Comparison of ENCODE assay signal across 11 cellular contexts in genomic region chr17:47687748-47688147, GRCh38. TPM values are rescaled to one million over a fixed set of nuclear protein-coding genes. Genes with fewer than 3 reads are reported as not detected.
DNase-seq lines count a peak whose midpoint lies in the region; ATAC-seq and TF ChIP-seq lines count a peak whose summit lies in the region.
"Had no signal": no experiment of that assay in that cellular context is flagged by ENCODE, and none has a peak within 500 bp of the region (broad histone marks: within the 10 kb centered on the region; RNA-seq: fewer than 3 reads in every experiment).

No MANE protein-coding gene starts in this region.

- H3K36me3 ChIP-seq in spleen = peaks cover 0 to 56% (median 24%) of the 10 kb centered on the region in 6 donors

- H3K27ac Mint-ChIP-seq in activated CD4-positive, alpha-beta T cell treated with anti-CD3 and anti-CD28 coated beads for 36 hours = no peak overlapping the region
- H3K27ac Mint-ChIP-seq in activated naive CD4-positive, alpha-beta T cell treated with anti-CD3 and anti-CD28 coated beads, Interleukin-2, amount 10 ng/mL, durations not matched to agents 7 days and 5 days = no peak overlapping the region

- H3K4me1 Mint-ChIP-seq in activated CD4-positive, alpha-beta T cell treated with anti-CD3 and anti-CD28 coated beads for 36 hours = peaks cover 27% of the 10 kb centered on the region
- peaks cover 11% of the 10 kb centered on the region for H3K4me1 Mint-ChIP-seq in activated naive CD4-positive, alpha-beta T cell treated with anti-CD3 and anti-CD28 coated beads, Interleukin-2, amount 10 ng/mL, durations not matched to agents 7 days and 5 days

- ATAC-seq in activated CD4-positive, alpha-beta T cell treated with anti-CD3 and anti-CD28 coated beads for 36 hours = peak; percentile 18
- ATAC-seq in left ventricle myocardium superior = peak; percentile 33
- no peak for ATAC-seq in omental fat pad (ENCODE audit: low FRiP score)

- WGBS in spleen, 5 donors = 86 to 100% (median 94%) methylated on average over 1 of the region's 1 CpG

- CTCF ChIA-PET in activated CD4-positive, alpha-beta T cell treated with anti-CD3 and anti-CD28 coated beads for 36 hours (lab: Charles Lee) = interaction anchor here (0.7 to 3.9 kb wide), 8 partner anchors 9 to 136 kb away, joined by 3 to 17 read pairs (median 4); no protein-coding TSS in a partner anchor
- CTCF ChIA-PET in RWPE1 (lab: Yijun Ruan, JAX) = interaction anchor here (0.9 to 1.2 kb wide), 4 partner anchors 11 to 113 kb away, joined by 3 to 4 read pairs (median 4); no protein-coding TSS in a partner anchor
- CTCF ChIA-PET in activated naive CD4-positive, alpha-beta T cell treated with anti-CD3 and anti-CD28 coated beads, Interleukin-2, amount 10 ng/mL, durations not matched to agents 7 days and 5 days (lab: Charles Lee) = interaction anchor here (1.2 to 1.9 kb wide), 5 partner anchors 9 to 24 kb away, joined by 3 to 11 read pairs (median 6); no protein-coding TSS in a partner anchor

- H3K27ac ChIP-seq in RWPE1 (peak overlapping the region; percentile 54), spleen (peak overlapping the region in 7 of 8 donors; percentile 27 to 72 (median 62))
- H3K27ac ChIP-seq: HL-60 had no signal

- H3K4me3 ChIP-seq in spleen = no peak overlapping the region

- intact Hi-C loops in activated CD4-positive, alpha-beta T cell treated with anti-CD3 and anti-CD28 coated beads for 36 hours (cut with DNase I, micrococcal nuclease) = no loop called here
- intact Hi-C loops in left ventricle myocardium superior (cut with micrococcal nuclease) (no loop called here), spleen (cut with DNase I; ENCODE audit: low total_unique reads) (no loop called here)

- POLR2A ChIA-PET in activated CD4-positive, alpha-beta T cell treated with anti-CD3 and anti-CD28 coated beads for 36 hours (lab: Charles Lee) = interaction anchor here (0.8 to 2.1 kb wide), 4 partner anchors 9 to 17 kb away, joined by 3 to 8 read pairs (median 5); no protein-coding TSS in a partner anchor
- POLR2A ChIA-PET in RWPE1 (lab: Yijun Ruan, JAX; ENCODE audit: low non-redundant PET) = no interaction called here

- no peak for DNase-seq in activated CD4-positive, alpha-beta T cell treated with anti-CD3 and anti-CD28 coated beads for 36 hours
- DNase-seq in activated CD4-positive, alpha-beta T cell treated with anti-CD3 and anti-CD28 coated beads, Interleukin-2, amount 50 U/mL, for 4 hours = no peak
- DNase-seq in RWPE1 (ENCODE audit: low spot score) = no peak
- DNase-seq in left ventricle myocardium superior = no peak
- no peak for DNase-seq in spleen
- DNase-seq in activated naive CD4-positive, alpha-beta T cell treated with anti-CD3 and anti-CD28 coated beads, Interleukin-2, amount 10 ng/mL, durations not matched to agents 7 days and 5 days = no peak
- DNase-seq in NCI-H748 treated with DMSO at 0.1 percent for 48 hours (lab: John Stamatoyannopoulos, UW) = no peak
- DNase-seq in omental fat pad (ENCODE audit: low spot score) = no peak
- DNase-seq: AML-193, NCI-H2029 treated with DMSO at 0.1 percent for 48 hours had no signal

- TF ChIP-seq CTCF in RWPE1 (conservative IDR thresholded peaks at IDR 0.05; ENCODE audit: low read depth) = no peak
- no peak for TF ChIP-seq CTCF in spleen (IDR thresholded peaks at IDR 0.05 in 8 of 11, conservative IDR thresholded peaks at IDR 0.05 in 3 of 11)
- no peak for TF ChIP-seq CTCF in omental fat pad (IDR thresholded peaks at IDR 0.05)

- H3K4me1 ChIP-seq in spleen = peaks cover 0 to 57% (median 32%) of the 10 kb centered on the region in 6 donors

- TF ChIP-seq POLR2A in spleen (IDR thresholded peaks at IDR 0.05) = no peak

- H3K9me3 ChIP-seq in spleen = no peaks in the 10 kb centered on the region

- H3K27me3 Mint-ChIP-seq in activated CD4-positive, alpha-beta T cell treated with anti-CD3 and anti-CD28 coated beads for 36 hours = no peaks in the 10 kb centered on the region
- peaks cover 16% of the 10 kb centered on the region for H3K27me3 Mint-ChIP-seq in activated naive CD4-positive, alpha-beta T cell treated with anti-CD3 and anti-CD28 coated beads, Interleukin-2, amount 10 ng/mL, durations not matched to agents 7 days and 5 days

- H3K36me3 Mint-ChIP-seq in activated CD4-positive, alpha-beta T cell treated with anti-CD3 and anti-CD28 coated beads for 36 hours (ENCODE audit: low read depth) = peaks cover 37% of the 10 kb centered on the region
- peaks cover 38% of the 10 kb centered on the region for H3K36me3 Mint-ChIP-seq in activated naive CD4-positive, alpha-beta T cell treated with anti-CD3 and anti-CD28 coated beads, Interleukin-2, amount 10 ng/mL, durations not matched to agents 7 days and 5 days

- H3K9me3 Mint-ChIP-seq in activated CD4-positive, alpha-beta T cell treated with anti-CD3 and anti-CD28 coated beads for 36 hours (ENCODE audit: low read depth) = no peaks in the 10 kb centered on the region
- no peaks in the 10 kb centered on the region for H3K9me3 Mint-ChIP-seq in activated naive CD4-positive, alpha-beta T cell treated with anti-CD3 and anti-CD28 coated beads, Interleukin-2, amount 10 ng/mL, durations not matched to agents 7 days and 5 days

- no peak overlapping the region for H3K4me3 Mint-ChIP-seq in activated CD4-positive, alpha-beta T cell treated with anti-CD3 and anti-CD28 coated beads for 36 hours
- no peak overlapping the region for H3K4me3 Mint-ChIP-seq in activated naive CD4-positive, alpha-beta T cell treated with anti-CD3 and anti-CD28 coated beads, Interleukin-2, amount 10 ng/mL, durations not matched to agents 7 days and 5 days

- no peaks in the 10 kb centered on the region for H3K27me3 ChIP-seq in spleen (replicated peaks in 1 of 7)

RNA-seq across cellular contexts. Expression of gene TBKBP1, which starts 6.2 kb away (rescaled TPM):
- total RNA-seq in activated CD4-positive, alpha-beta T cell treated with anti-CD3 and anti-CD28 coated beads for 36 hours = 10 to 100 TPM; 21.8 to 23.1 TPM
- total RNA-seq in left ventricle myocardium superior = 15.9 TPM
- 10 to 100 TPM; 11.6 to 28.0 (median 19.6) TPM for total RNA-seq in spleen
- 10 to 100 TPM in 2 of 3 donors, 1 to 10 TPM in 1; 3.8 to 25.7 (median 10.2) TPM for polyA plus RNA-seq in spleen
- total RNA-seq in omental fat pad = 10 to 100 TPM in 3 of 4 donors, 1 to 10 TPM in 1; 4.0 to 15.6 (median 10.5) TPM

RNA-seq across cellular contexts. Expression of gene KPNB1, which starts 38.0 kb away (rescaled TPM):
- 100 to 1,000 TPM; 640 to 656 TPM for total RNA-seq in activated CD4-positive, alpha-beta T cell treated with anti-CD3 and anti-CD28 coated beads for 36 hours
- total RNA-seq in left ventricle myocardium superior (169 TPM), spleen (100 to 1,000 TPM; 232 to 331 (median 259) TPM), omental fat pad (100 to 1,000 TPM; 193 to 335 (median 207) TPM)
- polyA plus RNA-seq in spleen = 10 to 100 TPM; 37.0 to 56.7 (median 49.0) TPM

RNA-seq across cellular contexts. Expression of gene TBX21, which starts 45.3 kb away (rescaled TPM):
- 10 to 100 TPM; 73.4 to 76.8 TPM for total RNA-seq in activated CD4-positive, alpha-beta T cell treated with anti-CD3 and anti-CD28 coated beads for 36 hours
- 0.40 TPM for total RNA-seq in left ventricle myocardium superior
- 10 to 100 TPM; 10.4 to 21.7 (median 12.2) TPM for total RNA-seq in spleen
- 1 to 10 TPM; 2.6 to 8.3 (median 3.8) TPM for polyA plus RNA-seq in spleen
- total RNA-seq in omental fat pad = 1 to 10 TPM in 3 of 4 donors, under 1 TPM in 1; 0.46 to 4.6 (median 2.0) TPM
